Comparison of ENCODE assay signal across 2 cellular contexts in the genomic region with DNA sequence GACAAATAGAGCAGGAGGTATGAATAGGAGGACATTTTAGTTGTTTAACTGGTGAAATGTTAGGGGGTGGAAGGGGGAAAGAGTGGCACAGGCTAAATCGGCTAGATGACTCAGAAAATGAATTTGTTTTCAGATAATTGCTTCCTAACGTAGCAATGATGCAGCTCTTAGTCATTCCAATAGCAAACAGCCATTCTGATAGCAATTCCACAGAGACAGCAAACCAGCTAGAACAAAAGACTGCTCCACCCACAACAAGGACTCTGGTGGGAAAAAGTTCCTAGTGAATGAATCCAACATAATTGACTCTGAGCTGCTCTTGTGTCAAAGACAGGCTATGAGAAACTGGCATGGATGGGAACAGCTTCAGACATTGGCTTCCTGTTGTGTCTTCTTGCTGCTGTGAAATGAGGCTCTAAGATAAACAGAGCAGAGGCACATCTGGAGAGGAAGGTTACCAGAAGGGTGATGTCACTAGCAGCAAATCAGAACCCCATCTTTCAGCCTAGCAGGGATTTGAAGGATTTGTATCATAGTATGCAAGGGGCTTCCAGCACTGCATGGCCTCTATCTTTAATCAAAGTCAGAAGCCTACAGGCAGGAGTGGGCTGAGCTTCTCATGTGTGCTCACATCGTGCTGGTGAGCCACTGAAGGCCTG.
TF ChIP-seq lines count a peak whose summit lies in the region.

No MANE protein-coding gene starts in this region.

TF ChIP-seq in Ishikawa, 13 proteins besides CTCF, POLR2A, EP300 and RAD21:
- TF ChIP-seq TAF1 (IDR thresholded peaks at IDR 0.05; ENCODE audit: low read depth) (no peak), NFIC (IDR thresholded peaks at IDR 0.05) (no peak), CEBPB (IDR thresholded peaks at IDR 0.05) (no peak), ZBTB7A (IDR thresholded peaks at IDR 0.05; ENCODE audit: low read depth) (no peak), EGR1 (IDR thresholded peaks at IDR 0.05) (no peak), TEAD4 (IDR thresholded peaks at IDR 0.05) (0 out of 2 replicates have a peak, but pooled peaks have one; percentile 10)
- TF ChIP-seq, protein P1, sequence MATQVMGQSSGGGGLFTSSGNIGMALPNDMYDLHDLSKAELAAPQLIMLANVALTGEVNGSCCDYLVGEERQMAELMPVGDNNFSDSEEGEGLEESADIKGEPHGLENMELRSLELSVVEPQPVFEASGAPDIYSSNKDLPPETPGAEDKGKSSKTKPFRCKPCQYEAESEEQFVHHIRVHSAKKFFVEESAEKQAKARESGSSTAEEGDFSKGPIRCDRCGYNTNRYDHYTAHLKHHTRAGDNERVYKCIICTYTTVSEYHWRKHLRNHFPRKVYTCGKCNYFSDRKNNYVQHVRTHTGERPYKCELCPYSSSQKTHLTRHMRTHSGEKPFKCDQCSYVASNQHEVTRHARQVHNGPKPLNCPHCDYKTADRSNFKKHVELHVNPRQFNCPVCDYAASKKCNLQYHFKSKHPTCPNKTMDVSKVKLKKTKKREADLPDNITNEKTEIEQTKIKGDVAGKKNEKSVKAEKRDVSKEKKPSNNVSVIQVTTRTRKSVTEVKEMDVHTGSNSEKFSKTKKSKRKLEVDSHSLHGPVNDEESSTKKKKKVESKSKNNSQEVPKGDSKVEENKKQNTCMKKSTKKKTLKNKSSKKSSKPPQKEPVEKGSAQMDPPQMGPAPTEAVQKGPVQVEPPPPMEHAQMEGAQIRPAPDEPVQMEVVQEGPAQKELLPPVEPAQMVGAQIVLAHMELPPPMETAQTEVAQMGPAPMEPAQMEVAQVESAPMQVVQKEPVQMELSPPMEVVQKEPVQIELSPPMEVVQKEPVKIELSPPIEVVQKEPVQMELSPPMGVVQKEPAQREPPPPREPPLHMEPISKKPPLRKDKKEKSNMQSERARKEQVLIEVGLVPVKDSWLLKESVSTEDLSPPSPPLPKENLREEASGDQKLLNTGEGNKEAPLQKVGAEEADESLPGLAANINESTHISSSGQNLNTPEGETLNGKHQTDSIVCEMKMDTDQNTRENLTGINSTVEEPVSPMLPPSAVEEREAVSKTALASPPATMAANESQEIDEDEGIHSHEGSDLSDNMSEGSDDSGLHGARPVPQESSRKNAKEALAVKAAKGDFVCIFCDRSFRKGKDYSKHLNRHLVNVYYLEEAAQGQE (IDR thresholded peaks at IDR 0.05; ENCODE audit: low read depth): no peak
- TF ChIP-seq, protein P2, sequence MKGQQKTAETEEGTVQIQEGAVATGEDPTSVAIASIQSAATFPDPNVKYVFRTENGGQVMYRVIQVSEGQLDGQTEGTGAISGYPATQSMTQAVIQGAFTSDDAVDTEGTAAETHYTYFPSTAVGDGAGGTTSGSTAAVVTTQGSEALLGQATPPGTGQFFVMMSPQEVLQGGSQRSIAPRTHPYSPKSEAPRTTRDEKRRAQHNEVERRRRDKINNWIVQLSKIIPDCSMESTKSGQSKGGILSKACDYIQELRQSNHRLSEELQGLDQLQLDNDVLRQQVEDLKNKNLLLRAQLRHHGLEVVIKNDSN (IDR thresholded peaks at IDR 0.05): no peak
- TF ChIP-seq, protein P3, sequence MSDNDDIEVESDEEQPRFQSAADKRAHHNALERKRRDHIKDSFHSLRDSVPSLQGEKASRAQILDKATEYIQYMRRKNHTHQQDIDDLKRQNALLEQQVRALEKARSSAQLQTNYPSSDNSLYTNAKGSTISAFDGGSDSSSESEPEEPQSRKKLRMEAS (IDR thresholded peaks at IDR 0.05): no peak

TF ChIP-seq in HepG2, 621 proteins besides CTCF, POLR2A, EP300 and RAD21 (continues in another document):
- TF ChIP-seq SPEN (CRISPR knock-in tag; IDR thresholded peaks at IDR 0.05; ENCODE audit: low read depth): no peak
- no peak for TF ChIP-seq SAFB2 (CRISPR knock-in tag; IDR thresholded peaks at IDR 0.05; ENCODE audit: borderline replicate concordance, low read depth)
- TF ChIP-seq FOSL2 (CRISPR knock-in tag; IDR thresholded peaks at IDR 0.05): peak; percentile 89
- TF ChIP-seq, protein P4, sequence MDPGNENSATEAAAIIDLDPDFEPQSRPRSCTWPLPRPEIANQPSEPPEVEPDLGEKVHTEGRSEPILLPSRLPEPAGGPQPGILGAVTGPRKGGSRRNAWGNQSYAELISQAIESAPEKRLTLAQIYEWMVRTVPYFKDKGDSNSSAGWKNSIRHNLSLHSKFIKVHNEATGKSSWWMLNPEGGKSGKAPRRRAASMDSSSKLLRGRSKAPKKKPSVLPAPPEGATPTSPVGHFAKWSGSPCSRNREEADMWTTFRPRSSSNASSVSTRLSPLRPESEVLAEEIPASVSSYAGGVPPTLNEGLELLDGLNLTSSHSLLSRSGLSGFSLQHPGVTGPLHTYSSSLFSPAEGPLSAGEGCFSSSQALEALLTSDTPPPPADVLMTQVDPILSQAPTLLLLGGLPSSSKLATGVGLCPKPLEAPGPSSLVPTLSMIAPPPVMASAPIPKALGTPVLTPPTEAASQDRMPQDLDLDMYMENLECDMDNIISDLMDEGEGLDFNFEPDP (CRISPR knock-in tag; conservative IDR thresholded peaks at IDR 0.05): no peak
- TF ChIP-seq SIX4 (CRISPR knock-in tag; IDR thresholded peaks at IDR 0.05): no peak
- no peak for TF ChIP-seq ZNF790 (CRISPR knock-in tag; IDR thresholded peaks at IDR 0.05; ENCODE audit: borderline replicate concordance)
- no peak for TF ChIP-seq CREB1 (IDR thresholded peaks at IDR 0.05)
- TF ChIP-seq CREB1 (CRISPR knock-in tag; IDR thresholded peaks at IDR 0.05): peak; percentile 22; the same call in 1 of the 2 replicates
- TF ChIP-seq ZSCAN20 (CRISPR knock-in tag; IDR thresholded peaks at IDR 0.05; ENCODE audit: borderline replicate concordance): no peak
- no peak for TF ChIP-seq REPIN1 (CRISPR knock-in tag; IDR thresholded peaks at IDR 0.05; ENCODE audit: borderline replicate concordance, low read depth)
- no peak for TF ChIP-seq ZNF674 (CRISPR knock-in tag; IDR thresholded peaks at IDR 0.05; ENCODE audit: low read depth)
- TF ChIP-seq, protein P5, sequence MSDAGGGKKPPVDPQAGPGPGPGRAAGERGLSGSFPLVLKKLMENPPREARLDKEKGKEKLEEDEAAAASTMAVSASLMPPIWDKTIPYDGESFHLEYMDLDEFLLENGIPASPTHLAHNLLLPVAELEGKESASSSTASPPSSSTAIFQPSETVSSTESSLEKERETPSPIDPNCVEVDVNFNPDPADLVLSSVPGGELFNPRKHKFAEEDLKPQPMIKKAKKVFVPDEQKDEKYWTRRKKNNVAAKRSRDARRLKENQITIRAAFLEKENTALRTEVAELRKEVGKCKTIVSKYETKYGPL (CRISPR knock-in tag; IDR thresholded peaks at IDR 0.05): no peak
- TF ChIP-seq ZNF333 (CRISPR knock-in tag; IDR thresholded peaks at IDR 0.05; ENCODE audit: borderline replicate concordance): no peak
- no peak for TF ChIP-seq MAFG (CRISPR knock-in tag; IDR thresholded peaks at IDR 0.05)
- 0 out of 2 replicates have a peak, but pooled peaks have one; percentile 23 for TF ChIP-seq SOX13 (IDR thresholded peaks at IDR 0.05)
- peak in 1 of 2 experiments; percentile 50; a peak in 1 of 4 replicates for TF ChIP-seq SOX13 (CRISPR knock-in tag; conservative IDR thresholded peaks at IDR 0.05 in 1 of 2, IDR thresholded peaks at IDR 0.05 in 1 of 2)
- TF ChIP-seq, protein P6, sequence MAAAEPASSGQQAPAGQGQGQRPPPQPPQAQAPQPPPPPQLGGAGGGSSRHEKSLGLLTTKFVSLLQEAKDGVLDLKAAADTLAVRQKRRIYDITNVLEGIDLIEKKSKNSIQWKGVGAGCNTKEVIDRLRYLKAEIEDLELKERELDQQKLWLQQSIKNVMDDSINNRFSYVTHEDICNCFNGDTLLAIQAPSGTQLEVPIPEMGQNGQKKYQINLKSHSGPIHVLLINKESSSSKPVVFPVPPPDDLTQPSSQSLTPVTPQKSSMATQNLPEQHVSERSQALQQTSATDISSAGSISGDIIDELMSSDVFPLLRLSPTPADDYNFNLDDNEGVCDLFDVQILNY (CRISPR knock-in tag; conservative IDR thresholded peaks at IDR 0.05): no peak
- no peak for TF ChIP-seq ZIK1 (CRISPR knock-in tag; IDR thresholded peaks at IDR 0.05; ENCODE audit: borderline replicate concordance, low read depth)
- no peak for TF ChIP-seq ZZZ3 (CRISPR knock-in tag; IDR thresholded peaks at IDR 0.05; ENCODE audit: borderline replicate concordance)
- TF ChIP-seq, protein P7, sequence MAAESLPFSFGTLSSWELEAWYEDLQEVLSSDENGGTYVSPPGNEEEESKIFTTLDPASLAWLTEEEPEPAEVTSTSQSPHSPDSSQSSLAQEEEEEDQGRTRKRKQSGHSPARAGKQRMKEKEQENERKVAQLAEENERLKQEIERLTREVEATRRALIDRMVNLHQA (CRISPR knock-in tag; IDR thresholded peaks at IDR 0.05): no peak
- TF ChIP-seq MLLT10 (CRISPR knock-in tag; IDR thresholded peaks at IDR 0.05): no peak
- TF ChIP-seq IKZF1 (IDR thresholded peaks at IDR 0.05): no peak
- no peak for TF ChIP-seq IKZF5 (CRISPR knock-in tag; IDR thresholded peaks at IDR 0.05)
- TF ChIP-seq, protein P8, sequence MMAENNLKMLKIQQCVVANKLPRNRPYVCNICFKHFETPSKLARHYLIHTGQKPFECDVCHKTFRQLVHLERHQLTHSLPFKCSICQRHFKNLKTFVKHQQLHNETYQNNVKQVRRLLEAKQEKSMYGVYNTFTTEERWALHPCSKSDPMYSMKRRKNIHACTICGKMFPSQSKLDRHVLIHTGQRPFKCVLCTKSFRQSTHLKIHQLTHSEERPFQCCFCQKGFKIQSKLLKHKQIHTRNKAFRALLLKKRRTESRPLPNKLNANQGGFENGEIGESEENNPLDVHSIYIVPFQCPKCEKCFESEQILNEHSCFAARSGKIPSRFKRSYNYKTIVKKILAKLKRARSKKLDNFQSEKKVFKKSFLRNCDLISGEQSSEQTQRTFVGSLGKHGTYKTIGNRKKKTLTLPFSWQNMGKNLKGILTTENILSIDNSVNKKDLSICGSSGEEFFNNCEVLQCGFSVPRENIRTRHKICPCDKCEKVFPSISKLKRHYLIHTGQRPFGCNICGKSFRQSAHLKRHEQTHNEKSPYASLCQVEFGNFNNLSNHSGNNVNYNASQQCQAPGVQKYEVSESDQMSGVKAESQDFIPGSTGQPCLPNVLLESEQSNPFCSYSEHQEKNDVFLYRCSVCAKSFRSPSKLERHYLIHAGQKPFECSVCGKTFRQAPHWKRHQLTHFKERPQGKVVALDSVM (CRISPR knock-in tag; IDR thresholded peaks at IDR 0.05): no peak
- no peak for TF ChIP-seq ZNF772 (CRISPR knock-in tag; IDR thresholded peaks at IDR 0.05)
- TF ChIP-seq SP140L (CRISPR knock-in tag; IDR thresholded peaks at IDR 0.05; ENCODE audit: borderline replicate concordance): no peak
- no peak for TF ChIP-seq KDM6A (CRISPR knock-in tag; IDR thresholded peaks at IDR 0.05; ENCODE audit: low read depth)
- TF ChIP-seq ISL2 (CRISPR knock-in tag; IDR thresholded peaks at IDR 0.05): no peak
- TF ChIP-seq, protein P9, sequence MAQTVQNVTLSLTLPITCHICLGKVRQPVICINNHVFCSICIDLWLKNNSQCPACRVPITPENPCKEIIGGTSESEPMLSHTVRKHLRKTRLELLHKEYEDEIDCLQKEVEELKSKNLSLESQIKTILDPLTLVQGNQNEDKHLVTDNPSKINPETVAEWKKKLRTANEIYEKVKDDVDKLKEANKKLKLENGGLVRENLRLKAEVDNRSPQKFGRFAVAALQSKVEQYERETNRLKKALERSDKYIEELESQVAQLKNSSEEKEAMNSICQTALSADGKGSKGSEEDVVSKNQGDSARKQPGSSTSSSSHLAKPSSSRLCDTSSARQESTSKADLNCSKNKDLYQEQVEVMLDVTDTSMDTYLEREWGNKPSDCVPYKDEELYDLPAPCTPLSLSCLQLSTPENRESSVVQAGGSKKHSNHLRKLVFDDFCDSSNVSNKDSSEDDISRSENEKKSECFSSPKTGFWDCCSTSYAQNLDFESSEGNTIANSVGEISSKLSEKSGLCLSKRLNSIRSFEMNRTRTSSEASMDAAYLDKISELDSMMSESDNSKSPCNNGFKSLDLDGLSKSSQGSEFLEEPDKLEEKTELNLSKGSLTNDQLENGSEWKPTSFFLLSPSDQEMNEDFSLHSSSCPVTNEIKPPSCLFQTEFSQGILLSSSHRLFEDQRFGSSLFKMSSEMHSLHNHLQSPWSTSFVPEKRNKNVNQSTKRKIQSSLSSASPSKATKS (CRISPR knock-in tag; IDR thresholded peaks at IDR 0.05): no peak
- no peak for TF ChIP-seq HNRNPK (IDR thresholded peaks at IDR 0.05; ENCODE audit: low read depth, low read length, poor library complexity, severe bottlenecking)
- no peak for TF ChIP-seq ZFP36 (IDR thresholded peaks at IDR 0.05; ENCODE audit: borderline replicate concordance, low read depth, low read length, partially characterized antibody)
- TF ChIP-seq ETV5 (CRISPR knock-in tag; IDR thresholded peaks at IDR 0.05; ENCODE audit: borderline replicate concordance): peak; percentile 55; the same call in 1 of the 2 replicates
- no peak for TF ChIP-seq ZSCAN22 (CRISPR knock-in tag; IDR thresholded peaks at IDR 0.05)
- TF ChIP-seq ARID5B (CRISPR knock-in tag; IDR thresholded peaks at IDR 0.05): peak; percentile 27; the same call in 1 of the 2 replicates
- no peak for TF ChIP-seq ZSCAN21 (CRISPR knock-in tag; IDR thresholded peaks at IDR 0.05; ENCODE audit: borderline replicate concordance)
